Comparison of ENCODE assay signal across 1 cellular context in genomic region chrX:74343327-74343969, GRCh38.
TF ChIP-seq lines count a peak whose summit lies in the region.

No MANE protein-coding gene starts in this region.

TF ChIP-seq in K562, 482 proteins besides CTCF, POLR2A, EP300 and RAD21 (continued from another document):
- TF ChIP-seq RERE (CRISPR knock-in tag; IDR thresholded peaks at IDR 0.05; ENCODE audit: borderline replicate concordance) (no peak), SMAD2 (IDR thresholded peaks at IDR 0.05; ENCODE audit: low read depth, low read length) (no peak), GTF2E2 (tag; IDR thresholded peaks at IDR 0.05) (no peak), RBM34 (IDR thresholded peaks at IDR 0.05; ENCODE audit: borderline replicate concordance, insufficient read depth, low read length) (no peak), TEAD4 (IDR thresholded peaks at IDR 0.05; ENCODE audit: low read length) (peak; percentile 27; the same call in 1 of the 2 replicates), TEAD4 (CRISPR knock-in tag; IDR thresholded peaks at IDR 0.05; ENCODE audit: borderline replicate concordance) (no peak), FOXA1 (IDR thresholded peaks at IDR 0.05; ENCODE audit: borderline replicate concordance) (no peak), NCOA6 (IDR thresholded peaks at IDR 0.05) (no peak), KAT8 (IDR thresholded peaks at IDR 0.05; ENCODE audit: low read depth) (no peak), ZNF280B (CRISPR knock-in tag; IDR thresholded peaks at IDR 0.05) (no peak), CREB5 (CRISPR knock-in tag; IDR thresholded peaks at IDR 0.05) (no peak)
